In genomic region chr2:19644763-19645162, GRCh38 we compare ENCODE assay signal across 24 cellular contexts.
"Had no signal": no experiment of that assay in that cellular context is flagged by ENCODE, and none has a peak within 500 bp of the region (broad histone marks: within the 10 kb centered on the region; RNA-seq: fewer than 3 reads in every experiment).

No MANE protein-coding gene starts in this region.

- H3K27me3 ChIP-seq: colonic mucosa, dorsolateral prefrontal cortex, esophagus muscularis mucosa, esophagus squamous epithelium, foreskin keratinocyte, gastrocnemius medialis, gastroesophageal sphincter, heart left ventricle, heart right ventricle, hepatocyte had no signal

- H3K4me3 ChIP-seq: colonic mucosa, coronary artery, dorsolateral prefrontal cortex, esophagus muscularis mucosa, esophagus squamous epithelium, gastrocnemius medialis, gastroesophageal sphincter, heart left ventricle, heart right ventricle, hepatocyte had no signal

- H3K9me3 ChIP-seq: colonic mucosa, esophagus muscularis mucosa, esophagus squamous epithelium, gastrocnemius medialis, gastroesophageal sphincter had no signal

- H3K79me2 ChIP-seq: hepatocyte had no signal

- H3K27ac ChIP-seq: colonic mucosa, coronary artery, dorsolateral prefrontal cortex, epithelial cell of prostate, esophagus muscularis mucosa, esophagus squamous epithelium, foreskin keratinocyte, gastrocnemius medialis, gastroesophageal sphincter, heart left ventricle, heart right ventricle, hepatocyte had no signal

- H3K4me1 ChIP-seq: colonic mucosa, gastrocnemius medialis, gastroesophageal sphincter had no signal

- DNase-seq: colonic mucosa; cortex of kidney; dermis blood vessel endothelial cell; dorsolateral prefrontal cortex; effector CD4-positive, alpha-beta T cell; effector CD8-positive, alpha-beta T cell; effector memory CD4-positive, alpha-beta T cell; effector memory CD8-positive, alpha-beta T cell; endodermal cell; erythroblast; esophagus squamous epithelium; foreskin fibroblast; foreskin melanocyte; gastrocnemius medialis; glutamatergic neuron; head of caudate nucleus; heart left ventricle; heart right ventricle had no signal

- H3K36me3 ChIP-seq: colonic mucosa, esophagus muscularis mucosa, esophagus squamous epithelium, gastrocnemius medialis, gastroesophageal sphincter, heart left ventricle, heart right ventricle had no signal

- H3K4me2 ChIP-seq: hepatocyte had no signal

- H2AFZ ChIP-seq: hepatocyte had no signal
